In the genomic region with DNA sequence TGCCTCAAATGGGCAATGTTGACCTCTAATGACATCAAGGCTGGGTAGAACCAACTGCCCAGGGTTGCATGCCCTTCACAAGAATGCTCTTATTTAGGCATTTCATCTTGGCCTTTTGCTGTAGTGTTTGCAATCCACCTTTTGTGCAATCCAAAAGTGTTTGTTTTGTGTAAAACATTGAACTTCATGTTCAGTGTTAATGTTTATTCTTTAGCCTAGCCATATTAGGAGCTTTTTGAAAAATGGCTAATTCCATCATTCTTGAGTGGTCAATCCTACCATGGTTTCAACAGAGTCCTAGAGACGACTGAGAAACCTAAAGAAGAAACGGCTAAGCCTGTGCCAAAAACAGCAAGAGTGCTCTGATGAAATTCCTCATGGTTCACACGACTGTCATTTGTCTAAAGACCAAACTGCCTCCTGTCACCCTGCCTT, we compare ENCODE assay signal across 18 cellular contexts.
"Had no signal": no experiment of that assay in that cellular context is flagged by ENCODE, and none has a peak within 500 bp of the region (broad histone marks: within the 10 kb centered on the region; RNA-seq: fewer than 3 reads in every experiment).

No MANE protein-coding gene starts in this region.

- H3K27ac ChIP-seq: brain microvascular endothelial cell, gastroesophageal sphincter, neutrophil, pancreas, psoas muscle, right atrium auricular region, skin epidermis, thyroid gland had no signal

- H3K27me3 ChIP-seq: brain microvascular endothelial cell, gastroesophageal sphincter, neutrophil, pancreas, right atrium auricular region, thyroid gland had no signal

- H3K9me3 ChIP-seq: gastroesophageal sphincter, neutrophil, pancreas, psoas muscle, right atrium auricular region, thyroid gland had no signal

- H3K4me3 ChIP-seq: gastroesophageal sphincter, pancreas, psoas muscle, right atrium auricular region, skin epidermis, thyroid gland had no signal

- H3K4me1 ChIP-seq: pancreas had no signal

- DNase-seq: activated CD4-positive, alpha-beta T cell treated with anti-CD3 and anti-CD28 coated beads for 1 hour; activated CD4-positive, alpha-beta T cell treated with anti-CD3 and anti-CD28 coated beads, Interleukin-2, amount 50 U/mL, for 1 hour; activated gamma-delta T cell treated with Interleukin-2 at 50 U/mL for 16 hours; activated T-cell treated with anti-CD3 and anti-CD28 coated beads, Interleukin-2, amount 50 U/mL, for 1 hour; aorta; brain microvascular endothelial cell; effector memory CD4-positive, alpha-beta T cell; head of caudate nucleus; left cardiac atrium; pancreas; psoas muscle; stimulated activated CD4-positive, alpha-beta T cell treated with anti-CD3 and anti-CD28 coated beads, Interleukin-1b, Interleukin-23, amount 100 ng/mL, for 48 hours; substantia nigra; thyroid gland had no signal

- H3K36me3 ChIP-seq: brain microvascular endothelial cell, gastroesophageal sphincter, neutrophil, pancreas, right atrium auricular region, thyroid gland had no signal
